In the genomic region with DNA sequence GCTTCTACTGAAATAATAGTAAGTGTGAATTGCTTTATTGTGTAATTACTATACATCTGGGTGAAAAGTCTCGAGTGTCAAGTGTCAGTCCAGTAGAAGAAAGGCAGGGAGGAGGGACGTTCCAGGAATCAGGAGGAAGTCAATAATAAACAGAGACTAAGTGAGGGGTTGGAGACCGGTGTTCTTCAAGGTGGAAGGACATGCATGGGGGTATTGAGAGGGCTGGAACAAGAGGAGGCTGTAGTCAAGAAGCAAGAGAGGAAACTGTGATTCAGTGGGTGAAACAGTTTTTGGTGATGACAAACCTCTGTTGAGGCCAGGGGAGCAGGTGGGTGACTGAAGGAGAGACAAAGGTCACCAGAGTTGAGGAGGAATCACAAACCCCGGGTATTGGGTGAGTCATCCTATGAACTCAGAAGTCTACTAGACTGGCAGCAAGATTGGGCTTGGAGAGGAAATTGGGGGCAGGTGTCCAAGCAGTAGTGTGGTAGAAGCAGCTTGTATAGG, we compare ENCODE assay signal across 11 cellular contexts. TPM values are rescaled to one million over a fixed set of nuclear protein-coding genes. Genes with fewer than 3 reads are reported as not detected.
DNase-seq lines count a peak whose midpoint lies in the region; ATAC-seq and TF ChIP-seq lines count a peak whose summit lies in the region.
"Had no signal": no experiment of that assay in that cellular context is flagged by ENCODE, and none has a peak within 500 bp of the region (broad histone marks: within the 10 kb centered on the region; RNA-seq: fewer than 3 reads in every experiment).

No MANE protein-coding gene starts in this region.

- ATAC-seq in HG02938 (IDR thresholded peaks at IDR 0.05; ENCODE audit: unreplicated experiment): peak; percentile 76
- peak; percentile 49 to 71 for ATAC-seq in lower lobe of right lung
- ATAC-seq: heart left ventricle had no signal

- H3K4me1 ChIP-seq in lower lobe of right lung: no peaks in the 10 kb centered on the region
- H3K4me1 ChIP-seq in mesenchymal stem cell (ENCODE audit: control insufficient read depth, insufficient read depth, low read depth, low read length): no peaks in the 10 kb centered on the region
- no peaks in the 10 kb centered on the region for H3K4me1 ChIP-seq in prostate gland (replicated peaks)
- H3K4me1 ChIP-seq: heart left ventricle had no signal

- H3K18ac ChIP-seq in mesenchymal stem cell (ENCODE audit: low read depth in 1 of 2, low read length in 2 of 2): no peak overlapping the region

- no peak for TF ChIP-seq POLR2A in prostate gland (IDR thresholded peaks at IDR 0.05)

- no peak overlapping the region for H3K14ac ChIP-seq in mesenchymal stem cell (ENCODE audit: low read length in 2 of 2)

- H3K9me3 ChIP-seq in lower lobe of right lung (no peaks in the 10 kb centered on the region), mesenchymal stem cell (ENCODE audit: control insufficient read depth, low read length) (no peaks in the 10 kb centered on the region), prostate gland (no peaks in the 10 kb centered on the region)
- H3K9me3 ChIP-seq: heart left ventricle had no signal

- H3K4ac ChIP-seq in mesenchymal stem cell (ENCODE audit: low read depth in 1 of 2, low read length in 2 of 2): no peak overlapping the region

- H3K23ac ChIP-seq in mesenchymal stem cell (ENCODE audit: low read length in 2 of 2): no peak overlapping the region

- H3K27me3 ChIP-seq in lower lobe of right lung (ENCODE audit: low read depth) (peaks cover 4% of the 10 kb centered on the region), mesenchymal stem cell (ENCODE audit: control insufficient read depth in 1 of 2, insufficient read depth in 1 of 2, low read length in 2 of 2) (peaks cover 16 to 18% of the 10 kb centered on the region in 2 experiments), prostate gland (replicated peaks; ENCODE audit: insufficient read depth) (no peaks in the 10 kb centered on the region)

- H3K4me2 ChIP-seq in mesenchymal stem cell (ENCODE audit: low read length, poor library complexity, severe bottlenecking): no peak overlapping the region

- H2AK5ac ChIP-seq in mesenchymal stem cell (ENCODE audit: low read length, severe bottlenecking): no peak overlapping the region

- H2BK120ac ChIP-seq in mesenchymal stem cell (ENCODE audit: low read depth, low read length): no peak overlapping the region

- H4K8ac ChIP-seq in mesenchymal stem cell (ENCODE audit: low read length): no peak overlapping the region

- no peak overlapping the region for H2BK15ac ChIP-seq in mesenchymal stem cell (ENCODE audit: low read depth, poor library complexity, severe bottlenecking)

- no peak overlapping the region for H2BK5ac ChIP-seq in mesenchymal stem cell (ENCODE audit: low read depth, low read length, poor library complexity, severe bottlenecking)

- intact Hi-C loops in lower lobe of right lung (cut with DNase I): no loop called here
- intact Hi-C loops in prostate gland (cut with DNase I): no loop called here

- peak; percentile 51 for DNase-seq in ELR (ENCODE audit: low read depth)
- peak; percentile 58 to 68 for DNase-seq in activated CD4-positive, alpha-beta T cell treated with anti-CD3 and anti-CD28 coated beads, Interleukin-2, amount 50 U/mL, for 48 hours
- DNase-seq in lower lobe of right lung: no peak
- no peak for DNase-seq in NCI-H510A treated with DMSO at 0.1 percent for 48 hours (lab: John Stamatoyannopoulos, UW)
- no peak for DNase-seq in mesenchymal stem cell
- DNase-seq in NCI-H1048 (lab: John Stamatoyannopoulos, UW): no peak
- no peak for DNase-seq in prostate gland (ENCODE audit: low spot score)
- DNase-seq: DMS153, heart left ventricle, trophoblast cell had no signal

- no peaks in the 10 kb centered on the region for H3K79me1 ChIP-seq in mesenchymal stem cell (replicated peaks; ENCODE audit: low read length, poor library complexity, severe bottlenecking)

- H3K27ac ChIP-seq in lower lobe of right lung (no peak overlapping the region), mesenchymal stem cell (ENCODE audit: low read length, poor library complexity, severe bottlenecking) (no peak overlapping the region), prostate gland (no peak overlapping the region)
- H3K27ac ChIP-seq: heart left ventricle had no signal

- H3K4me3 ChIP-seq in lower lobe of right lung (no peak overlapping the region), mesenchymal stem cell (ENCODE audit: insufficient read depth in 1 of 2, low read depth in 1 of 2, low read length in 2 of 2) (no peak overlapping the region), prostate gland (no peak overlapping the region)
- H3K4me3 ChIP-seq: heart left ventricle had no signal

- no peak overlapping the region for H4K91ac ChIP-seq in mesenchymal stem cell (ENCODE audit: low read length)

- WGBS in mesenchymal stem cell: 21% methylated on average over 4 of the region's 4 CpGs
- 28% methylated on average over 4 of the region's 4 CpGs for WGBS in prostate gland

- TF ChIP-seq CTCF in lower lobe of right lung (IDR thresholded peaks at IDR 0.05) (no peak), prostate gland (IDR thresholded peaks at IDR 0.05) (no peak)

- no peak overlapping the region for H3K9ac ChIP-seq in mesenchymal stem cell (ENCODE audit: low read length)

- H3K36me3 ChIP-seq in lower lobe of right lung (no peaks in the 10 kb centered on the region), mesenchymal stem cell (ENCODE audit: control insufficient read depth in 1 of 2, insufficient read depth in 2 of 2, low read depth in 1 of 2, low read length in 2 of 2) (no peaks in the 10 kb centered on the region), prostate gland (no peaks in the 10 kb centered on the region)
- H3K36me3 ChIP-seq: heart left ventricle had no signal

- no peak overlapping the region for H2AFZ ChIP-seq in mesenchymal stem cell (ENCODE audit: low read depth, low read length)

- H2BK12ac ChIP-seq in mesenchymal stem cell (ENCODE audit: low read length in 2 of 2): no peak overlapping the region

RNA-seq across cellular contexts. Expression of gene SCAMP5, which starts 11.6 kb away (rescaled TPM):
- total RNA-seq in lower lobe of right lung: 1.9 TPM
- polyA plus RNA-seq in mesenchymal stem cell (2013, experiment 1 of 2): 2.4 TPM
- polyA plus RNA-seq in mesenchymal stem cell (2013, experiment 2 of 2): 2.2 TPM
- 10 to 100 TPM in 1 of 2 donors, 1 to 10 TPM in 1; 6.1 to 24.4 TPM for total RNA-seq in prostate gland

RNA-seq across cellular contexts. Expression of gene RPP25, which starts 27.2 kb away (rescaled TPM):
- total RNA-seq in lower lobe of right lung: 17.0 TPM
- polyA plus RNA-seq in mesenchymal stem cell (2013, experiment 1 of 2): 13.5 TPM
- 13.8 TPM for polyA plus RNA-seq in mesenchymal stem cell (2013, experiment 2 of 2)
- 10 to 100 TPM in 1 of 2 donors, 1 to 10 TPM in 1; 3.8 to 17.6 TPM for total RNA-seq in prostate gland

RNA-seq across cellular contexts. Expression of gene PPCDC, which starts 39.6 kb away (rescaled TPM):
- total RNA-seq in lower lobe of right lung (11.2 TPM), prostate gland (10 to 100 TPM; 19.4 to 22.0 TPM)
- 4.0 TPM for polyA plus RNA-seq in mesenchymal stem cell (2013, experiment 1 of 2)
- polyA plus RNA-seq in mesenchymal stem cell (2013, experiment 2 of 2): 4.6 TPM

RNA-seq across cellular contexts. Expression of gene COX5A, which starts 45.9 kb away (rescaled TPM):
- 134 TPM for total RNA-seq in lower lobe of right lung
- 303 TPM for polyA plus RNA-seq in mesenchymal stem cell (2013, experiment 1 of 2)
- 324 TPM for polyA plus RNA-seq in mesenchymal stem cell (2013, experiment 2 of 2)
- 100 to 1,000 TPM in 1 of 2 donors, 10 to 100 TPM in 1; 93.3 to 171 TPM for total RNA-seq in prostate gland

Comparison
In these comparisons a context has a peak if more than half of its experiments do, and no peak if none do; other contexts are left out.
1. DNase-seq: peak in ELR (single experiment) and activated CD4-positive, alpha-beta T cell treated with anti-CD3 and anti-CD28 coated beads, Interleukin-2, amount 50 U/mL, for 48 hours (2 of 2); none in lower lobe of right lung (single experiment), NCI-H510A treated with DMSO at 0.1 percent for 48 hours (single experiment), mesenchymal stem cell (single experiment), NCI-H1048 (single experiment) and prostate gland (single experiment).